Comparison of ENCODE assay signal across 19 cellular contexts in the genomic region with DNA sequence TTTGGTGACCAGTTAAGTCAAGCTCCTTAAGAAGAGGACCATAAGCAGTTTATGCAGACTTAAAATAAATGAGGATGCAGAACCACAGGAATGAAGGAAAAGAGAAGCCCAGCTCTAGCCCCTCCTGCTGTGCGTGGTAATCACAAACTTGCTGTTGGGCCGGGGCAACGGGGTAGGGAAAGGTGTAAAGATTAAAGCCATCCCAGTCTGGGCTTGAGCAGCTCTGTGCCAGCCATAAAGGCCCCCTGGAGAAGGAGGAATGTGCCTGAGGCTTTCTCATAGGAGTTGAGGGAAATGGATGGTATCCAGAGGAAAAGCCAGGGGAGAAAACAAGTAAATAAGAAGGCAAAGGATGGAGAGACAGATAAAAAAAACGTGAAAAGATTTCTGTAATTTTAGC.
"Had no signal": no experiment of that assay in that cellular context is flagged by ENCODE, and none has a peak within 500 bp of the region (broad histone marks: within the 10 kb centered on the region; RNA-seq: fewer than 3 reads in every experiment).

No MANE protein-coding gene starts in this region.

- H3K27ac Mint-ChIP-seq: activated T-helper 1 cell treated with anti-CD3 and anti-CD28 coated beads, Interleukin-12 subunit alpha, Interleukin-12 subunit beta, Interleukin-2, Interleukin-4 antibody, amounts not matched to agents 30 ng/mL and 10 ng/mL and 1 ng/mL, durations not matched to agents 14 hours and 24 hours and 36 hours; brain; natural killer cell; progenitor cell of endocrine pancreas had no signal

- H3K4me3 Mint-ChIP-seq: activated naive CD4-positive, alpha-beta T cell treated with anti-CD3 and anti-CD28 coated beads, Interleukin-2, amount 10 ng/mL, durations not matched to agents 7 days and 5 days; activated T-helper 1 cell treated with anti-CD3 and anti-CD28 coated beads, Interleukin-12 subunit alpha, Interleukin-12 subunit beta, Interleukin-2, Interleukin-4 antibody, amounts not matched to agents 30 ng/mL and 10 ng/mL and 1 ng/mL, durations not matched to agents 14 hours and 24 hours and 36 hours; brain; natural killer cell had no signal

- ATAC-seq: esophagus mucosa, left colon, natural killer cell, right cardiac atrium had no signal

- H3K9me3 Mint-ChIP-seq: activated naive CD4-positive, alpha-beta T cell treated with anti-CD3 and anti-CD28 coated beads, Interleukin-2, amount 10 ng/mL, durations not matched to agents 7 days and 5 days; activated T-helper 1 cell treated with anti-CD3 and anti-CD28 coated beads, Interleukin-12 subunit alpha, Interleukin-12 subunit beta, Interleukin-2, Interleukin-4 antibody, amounts not matched to agents 30 ng/mL and 10 ng/mL and 1 ng/mL, durations not matched to agents 14 hours and 24 hours and 36 hours; brain; natural killer cell had no signal

- H3K9me3 ChIP-seq: adrenal gland, transverse colon had no signal

- H3K27me3 Mint-ChIP-seq: activated naive CD4-positive, alpha-beta T cell treated with anti-CD3 and anti-CD28 coated beads, Interleukin-2, amount 10 ng/mL, durations not matched to agents 7 days and 5 days; brain; progenitor cell of endocrine pancreas had no signal

- DNase-seq: activated CD4-positive, alpha-beta T cell treated with anti-CD3 and anti-CD28 coated beads for 48 hours; activated naive CD4-positive, alpha-beta T cell treated with anti-CD3 and anti-CD28 coated beads, Interleukin-2, amount 10 ng/mL, durations not matched to agents 7 days and 5 days; dermis blood vessel endothelial cell; hypothalamus; left colon; natural killer cell; occipital lobe; right cardiac atrium; small intestine; SW 1271; T1000; transverse colon had no signal

- H3K4me1 ChIP-seq: adrenal gland, transverse colon had no signal

- H3K4me3 ChIP-seq: adrenal gland, lung, transverse colon had no signal

- H3K27ac ChIP-seq: adrenal gland, transverse colon, VCaP had no signal

- H3K4me1 Mint-ChIP-seq: activated naive CD4-positive, alpha-beta T cell treated with anti-CD3 and anti-CD28 coated beads, Interleukin-2, amount 10 ng/mL, durations not matched to agents 7 days and 5 days; brain; natural killer cell had no signal

- H3K27me3 ChIP-seq: adrenal gland, transverse colon had no signal
